Comparison of ENCODE assay signal across 21 cellular contexts in the genomic region with DNA sequence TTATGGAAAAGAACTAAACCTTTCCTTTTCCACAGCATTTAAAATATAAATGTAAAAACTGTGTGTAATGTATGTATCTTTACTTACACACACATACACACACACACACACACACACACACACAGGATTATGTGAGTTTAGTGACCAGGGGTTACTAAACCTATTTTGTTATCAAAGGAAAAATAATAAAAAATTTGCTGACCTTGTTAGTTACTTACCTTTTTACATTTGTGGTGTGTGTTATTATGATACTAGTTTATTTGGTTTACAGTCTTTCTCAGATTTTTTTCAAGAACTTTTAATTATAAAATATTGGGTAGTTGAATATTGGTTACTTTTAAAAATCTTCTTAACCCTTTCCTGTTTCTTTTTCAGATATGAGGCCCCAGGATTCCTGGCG. TPM values are rescaled to one million over a fixed set of nuclear protein-coding genes. Genes with fewer than 3 reads are reported as not detected.
DNase-seq lines count a peak whose midpoint lies in the region; ATAC-seq, FAIRE-seq and TF ChIP-seq lines count a peak whose summit lies in the region.
"Had no signal": no experiment of that assay in that cellular context is flagged by ENCODE, and none has a peak within 500 bp of the region (broad histone marks: within the 10 kb centered on the region; RNA-seq: fewer than 3 reads in every experiment).

No MANE protein-coding gene starts in this region.

- H2AFZ ChIP-seq in HepG2 (ENCODE audit: low read length) (no peak overlapping the region), Karpas-422 (ENCODE audit: low read length) (no peak overlapping the region)
- H2AFZ ChIP-seq: GM23338 had no signal

- POLR2A ChIA-PET in HepG2 (lab: Yijun Ruan, JAX), result no interaction called here

- no peaks in the 10 kb centered on the region for H3K9me3 ChIP-seq in HepG2 (ENCODE audit: low read length)
- no peaks in the 10 kb centered on the region for H3K9me3 ChIP-seq in right lobe of liver
- no peaks in the 10 kb centered on the region for H3K9me3 ChIP-seq in Karpas-422 (ENCODE audit: low read length)
- H3K9me3 ChIP-seq in transverse colon, result no peaks in the 10 kb centered on the region

- BruUV-seq in HepG2 (replicated peaks; lab: Mats Ljungman, UMichigan), result no TSS peak

- TF ChIP-seq CTCF in HepG2 (CRISPR knock-in tag; IDR thresholded peaks at IDR 0.05), result no peak
- TF ChIP-seq CTCF in right lobe of liver (IDR thresholded peaks at IDR 0.05), result no peak
- no peak for TF ChIP-seq CTCF in transverse colon (IDR thresholded peaks at IDR 0.05)

- TF ChIP-seq POLR2A in HepG2 (IDR thresholded peaks at IDR 0.05; ENCODE audit: insufficient read depth in 1 of 2, low read depth in 2 of 2, low read length in 2 of 2) (no peak), right lobe of liver (IDR thresholded peaks at IDR 0.05) (no peak), transverse colon (IDR thresholded peaks at IDR 0.05) (no peak)

- H3K4me3 ChIP-seq in HepG2 (replicated peaks in 1 of 3; ENCODE audit: insufficient read depth in 1 of 3, low read depth in 2 of 3, low read length in 3 of 3) (no peak overlapping the region), right lobe of liver (no peak overlapping the region), Karpas-422 (ENCODE audit: low read length) (no peak overlapping the region), transverse colon (no peak overlapping the region)
- H3K4me3 ChIP-seq: GM23338 had no signal

- H3K27me3 ChIP-seq in HepG2 (ENCODE audit: control insufficient read depth in 1 of 2, insufficient read depth in 2 of 2, low read length in 2 of 2) (no peaks in the 10 kb centered on the region), right lobe of liver (no peaks in the 10 kb centered on the region), Karpas-422 (ENCODE audit: low read length) (no peaks in the 10 kb centered on the region), transverse colon (no peaks in the 10 kb centered on the region)

- H3K4me1 ChIP-seq in HepG2 (ENCODE audit: insufficient read depth, low read length) (peaks cover 2% of the 10 kb centered on the region), right lobe of liver (peaks cover 0 to 8% (median 0%) of the 10 kb centered on the region in 4 donors), Karpas-422 (ENCODE audit: low read length) (peaks cover 20% of the 10 kb centered on the region), transverse colon (no peaks in the 10 kb centered on the region)

- no peak for DNase-seq in HepG2 (ENCODE audit: low spot score)
- DNase-seq in right lobe of liver, result no peak
- DNase-seq in Karpas-422, result no peak
- no peak for DNase-seq in transverse colon
- no peak for DNase-seq in activated gamma-delta T cell (lab: John Stamatoyannopoulos, UW)
- DNase-seq in NCI-H2029 treated with DMSO at 0.1 percent for 48 hours (lab: John Stamatoyannopoulos, UW), result no peak
- DNase-seq: ACHN; AML-193; C1 segment of cervical spinal cord; Calu3; CD4-positive, alpha-beta memory T cell; COR-L47; DMS53; DMS79 treated with DMSO at 0.1 percent for 48 hours; HCEC 1CT had no signal

- 95% methylated on average over 1 of the region's 1 CpG for WGBS in HepG2 (ENCODE audit: low lambda C conversion rate)
- 93% methylated on average over 1 of the region's 1 CpG for WGBS in right lobe of liver (ENCODE audit: insufficient coverage, low coverage, low lambda C conversion rate, missing lambda C conversion rate)
- WGBS in transverse colon (ENCODE audit: low coverage in 1 of 2), 2 donors, result 100% methylated on average over 1 of the region's 1 CpG

- H3K79me2 ChIP-seq in HepG2 (ENCODE audit: insufficient read depth, low read length) (peaks cover 12% of the 10 kb centered on the region), Karpas-422 (ENCODE audit: low read length) (peaks cover 35% of the 10 kb centered on the region)

- no peak for TF ChIP-seq RAD21 in HepG2 (CRISPR knock-in tag; IDR thresholded peaks at IDR 0.05)

- H3K9ac ChIP-seq in HepG2 (ENCODE audit: insufficient read depth, low read depth, low read length) (no peak overlapping the region), Karpas-422 (ENCODE audit: low read length) (no peak overlapping the region)

- TF ChIP-seq EP300 in HepG2 (IDR thresholded peaks at IDR 0.05; ENCODE audit: low read depth in 2 of 2, low read length in 2 of 2) (no peak), HepG2 (CRISPR knock-in tag; IDR thresholded peaks at IDR 0.05; ENCODE audit: borderline replicate concordance) (no peak), transverse colon (IDR thresholded peaks at IDR 0.05; ENCODE audit: low read depth) (no peak)

- H3K36me3 ChIP-seq in HepG2 (replicated peaks in 1 of 2; ENCODE audit: control insufficient read depth in 1 of 2, insufficient read depth in 2 of 2, low read length in 2 of 2) (peaks cover 26 to 69% of the 10 kb centered on the region in 2 experiments), right lobe of liver (peaks cover 0 to 45% (median 5%) of the 10 kb centered on the region in 4 donors), Karpas-422 (ENCODE audit: insufficient read depth, low read length) (peaks cover 20% of the 10 kb centered on the region; the same call in 1 of the 2 replicates), transverse colon (peaks cover 0 to 35% (median 17%) of the 10 kb centered on the region in 4 donors)

- H3K27ac ChIP-seq in HepG2 (ENCODE audit: extremely low read length, insufficient read depth, low read length), result no peak overlapping the region
- H3K27ac ChIP-seq in right lobe of liver, result no peak overlapping the region
- no peak overlapping the region for H3K27ac ChIP-seq in Karpas-422 (ENCODE audit: low read length)
- H3K27ac ChIP-seq in transverse colon, result no peak overlapping the region
- H3K27ac ChIP-seq: 22Rv1 had no signal

- in situ Hi-C loops in HepG2 (cut with HindIII; ENCODE audit: extremely low pct_ligation_motif_present, low pct_unique_long_range_greater_than_20kb) (no loop called here), transverse colon (cut with MboI; ENCODE audit: low pct_ligation_motif_present in 1 of 4, low pct_unique_long_range_greater_than_20kb in 1 of 4, low sequenced_read_pairs in 3 of 4) (no loop called here)

- FAIRE-seq in HepG2 (lab: Jason Lieb, UNC) (no peak), colon (lab: Jason Lieb, UNC) (peak; percentile 33)
- FAIRE-seq: A204.1 had no signal

- no peaks in the 10 kb centered on the region for H3K9me2 ChIP-seq in Karpas-422 (replicated peaks; ENCODE audit: insufficient read depth, low read length)

- H4K20me1 ChIP-seq in HepG2 (ENCODE audit: insufficient read depth, low read length) (no peaks in the 10 kb centered on the region; the same call in 1 of the 2 replicates), Karpas-422 (ENCODE audit: insufficient read depth, low read depth, low read length) (no peaks in the 10 kb centered on the region)

- ATAC-seq in HepG2, result no peak
- ATAC-seq in right lobe of liver, result no peak
- ATAC-seq: GM23338 had no signal

- intact Hi-C loops in HepG2 (cut with micrococcal nuclease; ENCODE audit: unreplicated experiment), result loop anchor here (5.0 kb wide), 1 partner anchor 144 kb away; no protein-coding TSS in a partner anchor
- intact Hi-C loops in right lobe of liver (cut with DNase I), result no loop called here
- intact Hi-C loops in transverse colon (cut with DNase I; ENCODE audit: low total_unique reads), result no loop called here

- H3K4me2 ChIP-seq in HepG2 (ENCODE audit: low read depth, low read length) (no peak overlapping the region), Karpas-422 (ENCODE audit: low read depth, low read length, poor library complexity, severe bottlenecking) (peak overlapping the region; percentile 9)
- H3K4me2 ChIP-seq: GM23338 had no signal

- CTCF ChIA-PET in HepG2 (lab: Yijun Ruan, JAX; ENCODE audit: low intra/inter-chr PET ratio, low total read pairs), result no interaction called here

TF ChIP-seq in HepG2, 621 proteins besides CTCF, POLR2A, EP300 and RAD21 (continues in another document):
- no peak for TF ChIP-seq ZNF33B (CRISPR knock-in tag; IDR thresholded peaks at IDR 0.05)
- TF ChIP-seq, protein P1, sequence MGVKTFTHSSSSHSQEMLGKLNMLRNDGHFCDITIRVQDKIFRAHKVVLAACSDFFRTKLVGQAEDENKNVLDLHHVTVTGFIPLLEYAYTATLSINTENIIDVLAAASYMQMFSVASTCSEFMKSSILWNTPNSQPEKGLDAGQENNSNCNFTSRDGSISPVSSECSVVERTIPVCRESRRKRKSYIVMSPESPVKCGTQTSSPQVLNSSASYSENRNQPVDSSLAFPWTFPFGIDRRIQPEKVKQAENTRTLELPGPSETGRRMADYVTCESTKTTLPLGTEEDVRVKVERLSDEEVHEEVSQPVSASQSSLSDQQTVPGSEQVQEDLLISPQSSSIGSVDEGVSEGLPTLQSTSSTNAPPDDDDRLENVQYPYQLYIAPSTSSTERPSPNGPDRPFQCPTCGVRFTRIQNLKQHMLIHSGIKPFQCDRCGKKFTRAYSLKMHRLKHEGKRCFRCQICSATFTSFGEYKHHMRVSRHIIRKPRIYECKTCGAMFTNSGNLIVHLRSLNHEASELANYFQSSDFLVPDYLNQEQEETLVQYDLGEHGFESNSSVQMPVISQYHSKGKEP (CRISPR knock-in tag; IDR thresholded peaks at IDR 0.05), result no peak
- no peak for TF ChIP-seq ZSCAN12 (CRISPR knock-in tag; IDR thresholded peaks at IDR 0.05)
- no peak for TF ChIP-seq SMYD3 (CRISPR knock-in tag; IDR thresholded peaks at IDR 0.05)

RNA-seq across cellular contexts. Expression of gene NKX2-4, which starts 15.7 kb away (rescaled TPM):
- total RNA-seq in HepG2 (2016; rRNA removed; fragmentation: Illumina TruSeq; extraction: Trizol) (not detected in 2 replicates), right lobe of liver (not detected), transverse colon (not detected)
- not detected in 2 replicates for total RNA-seq in HepG2 (2016; cell fraction: cytosol; rRNA removed; fragmentation: Illumina TruSeq; extraction: Trizol; ENCODE audit: low read depth)
- not detected in 2 replicates for total RNA-seq in HepG2 (2016; cell fraction: insoluble cytoplasmic fraction; rRNA removed; fragmentation: Illumina TruSeq; extraction: Trizol)
- not detected in 2 replicates for total RNA-seq in HepG2 (2016; cell fraction: membrane; rRNA removed; fragmentation: Illumina TruSeq; extraction: Trizol)
- total RNA-seq in HepG2 (2016; cell fraction: nucleus; rRNA removed; fragmentation: Illumina TruSeq; extraction: Trizol), result not detected in 2 replicates
- not detected in 2 replicates for polyA plus RNA-seq in HepG2 (2011; rRNA removed)
- polyA plus RNA-seq in HepG2 (2011; cell fraction: cytosol; rRNA removed), result not detected in 2 replicates
- not detected in 2 replicates for polyA plus RNA-seq in HepG2 (2011; cell fraction: nucleus; rRNA removed)
- polyA plus RNA-seq in HepG2 (2012), result not detected in 2 replicates
- polyA plus RNA-seq in HepG2 (2016; cell fraction: cytosol; fragmentation: Illumina TruSeq; extraction: Trizol; ENCODE audit: low read depth), result not detected in 2 replicates
- not detected in 2 replicates for polyA plus RNA-seq in HepG2 (2016; cell fraction: insoluble cytoplasmic fraction; fragmentation: Illumina TruSeq; extraction: Trizol; ENCODE audit: low read depth)
- not detected in 2 replicates for polyA plus RNA-seq in HepG2 (2016; cell fraction: membrane; fragmentation: Illumina TruSeq; extraction: Trizol; ENCODE audit: low read depth)
- polyA plus RNA-seq in HepG2 (2016; cell fraction: nucleus; fragmentation: Illumina TruSeq; extraction: Trizol; ENCODE audit: insufficient read depth, low read depth), result not detected in 2 replicates
- polyA minus RNA-seq in HepG2 (2011; rRNA and poly(A)+ RNA removed; ENCODE audit: low replicate concordance), result not detected in 2 replicates
- not detected in 2 replicates for polyA minus RNA-seq in HepG2 (2011; cell fraction: cytosol; rRNA and poly(A)+ RNA removed)
- polyA minus RNA-seq in HepG2 (2011; cell fraction: nucleus; rRNA and poly(A)+ RNA removed), result not detected in 2 replicates
- total RNA-seq in Karpas-422 (2014; rRNA removed; shearing (Covaris generic); ENCODE audit: low replicate concordance), result not detected in 2 replicates
- total RNA-seq: Calu3; CD4-positive, alpha-beta memory T cell; G401 had no signal
- polyA plus RNA-seq: BJ; CD4-positive, alpha-beta memory T cell had no signal
